Comparison of ENCODE assay signal across 1 cellular context in genomic region chr7:102498321-102498720, GRCh38. TPM values are rescaled to one million over a fixed set of nuclear protein-coding genes. Genes with fewer than 3 reads are reported as not detected.
"Had no signal": no experiment of that assay in that cellular context is flagged by ENCODE, and none has a peak within 500 bp of the region (broad histone marks: within the 10 kb centered on the region; RNA-seq: fewer than 3 reads in every experiment).

No MANE protein-coding gene starts in this region.

RNA-seq across cellular contexts. Expression of gene UPK3BL2, which starts 45.2 kb away (rescaled TPM):
- total RNA-seq: smooth muscle cell had no signal
